Comparison of ENCODE assay signal across 8 cellular contexts in the genomic region with DNA sequence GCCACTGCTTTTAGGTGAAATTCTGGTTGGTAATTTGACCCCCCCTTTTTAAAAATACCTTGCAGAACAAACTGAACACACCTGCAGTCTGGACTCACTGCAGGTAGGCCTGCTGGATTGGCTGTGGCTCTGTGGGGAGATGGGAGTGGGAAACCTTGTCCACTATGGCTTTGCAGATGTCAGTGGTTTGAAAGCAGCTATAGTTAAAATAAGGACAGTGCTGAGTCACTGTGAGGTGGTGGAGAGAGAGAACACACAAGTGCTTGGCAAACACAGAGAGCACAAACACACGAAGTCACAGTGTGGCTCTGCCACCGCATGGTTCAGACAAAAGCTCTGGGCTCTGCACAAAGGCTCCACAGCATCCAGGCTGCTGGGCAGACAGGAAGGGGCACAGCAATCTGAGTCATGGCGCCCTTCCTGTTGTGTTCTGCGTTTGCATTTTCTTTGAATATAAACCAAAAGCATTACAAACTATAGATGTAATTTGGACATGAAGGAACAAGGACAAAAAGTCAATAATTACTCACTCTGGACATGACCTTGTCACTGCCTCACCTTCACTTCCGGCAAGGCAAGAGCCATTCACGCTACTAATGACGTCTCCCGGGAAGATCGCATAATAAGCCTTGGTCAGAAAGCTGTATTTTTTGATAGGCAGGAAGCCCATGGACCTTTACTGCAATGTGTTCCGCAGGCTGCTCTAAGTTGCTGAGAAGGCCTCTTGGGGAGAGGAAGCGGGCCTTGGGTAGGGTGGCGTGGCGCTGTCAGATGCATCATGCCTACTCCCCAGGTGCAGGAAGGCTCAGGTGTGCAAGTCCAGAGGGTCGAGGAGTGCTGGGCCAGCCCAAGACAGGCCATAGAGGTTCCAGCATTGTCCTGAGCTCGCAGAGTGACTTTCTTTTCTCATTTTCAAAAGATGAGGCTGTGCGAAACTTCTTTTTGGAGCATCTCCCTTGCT.
DNase-seq lines count a peak whose midpoint lies in the region; ATAC-seq and TF ChIP-seq lines count a peak whose summit lies in the region.

No MANE protein-coding gene starts in this region.

- peak in 1 of 9 donors; percentile 11 for TF ChIP-seq CTCF in heart right ventricle (IDR thresholded peaks at IDR 0.05)
- TF ChIP-seq CTCF in glutamatergic neuron (IDR thresholded peaks at IDR 0.05; ENCODE audit: partially characterized antibody, unreplicated experiment): no peak

- 79 to 81% methylated on average over 16 of the region's 16 CpGs for WGBS in heart right ventricle, 2 donors

- ATAC-seq in heart right ventricle (peak in 7 of 8 donors; percentile 42 to 81 (median 64)), HG02588 (IDR thresholded peaks at IDR 0.05; ENCODE audit: unreplicated experiment) (no peak)
- ATAC-seq in stimulated activated effector memory CD8-positive, alpha-beta T cell treated with anti-CD3 and anti-CD28 coated beads, Interleukin-12 subunit alpha, Interleukin-12 subunit beta, amount 100 ng/mL, for 72 hours: peak; percentile 92

- H3K9me3 Mint-ChIP-seq in stimulated activated effector memory CD8-positive, alpha-beta T cell treated with anti-CD3 and anti-CD28 coated beads, Interleukin-12 subunit alpha, Interleukin-12 subunit beta, amount 100 ng/mL, for 72 hours: no peaks in the 10 kb centered on the region
- H3K9me3 Mint-ChIP-seq in glutamatergic neuron (ENCODE audit: unreplicated experiment): peaks cover 11% of the 10 kb centered on the region

- H3K27ac ChIP-seq in heart right ventricle: peak overlapping the region in 9 of 10 donors; percentile 14 to 77 (median 71)

- DNase-seq in AG20443 (ENCODE audit: low spot score): peak; percentile 58
- peak; percentile 76 for DNase-seq in MG63
- peak; percentile 31 for DNase-seq in activated T-helper 1 cell treated with Interleukin-2 at 50 U/mL for 16 hours (ENCODE audit: low read depth)
- peak in 1 of 2 donors; percentile 23 for DNase-seq in heart right ventricle
- no peak for DNase-seq in stimulated activated effector memory CD8-positive, alpha-beta T cell treated with anti-CD3 and anti-CD28 coated beads, Interleukin-12 subunit alpha, Interleukin-12 subunit beta, amount 100 ng/mL, for 72 hours (ENCODE audit: low spot score in 2 of 2)
- no peak for DNase-seq in glutamatergic neuron
- DNase-seq in HEK293T (ENCODE audit: extremely low spot score): no peak

- no peaks in the 10 kb centered on the region for H3K36me3 Mint-ChIP-seq in stimulated activated effector memory CD8-positive, alpha-beta T cell treated with anti-CD3 and anti-CD28 coated beads, Interleukin-12 subunit alpha, Interleukin-12 subunit beta, amount 100 ng/mL, for 72 hours
- peaks cover 8% of the 10 kb centered on the region for H3K36me3 Mint-ChIP-seq in glutamatergic neuron (ENCODE audit: unreplicated experiment)

- H3K9me3 ChIP-seq in MG63 (no peaks in the 10 kb centered on the region), heart right ventricle (peaks cover 0 to 3% (median 0%) of the 10 kb centered on the region in 11 donors)

- no peak overlapping the region for H3K4me3 ChIP-seq in MG63
- H3K4me3 ChIP-seq in heart right ventricle: no peak overlapping the region

- H3K36me3 ChIP-seq in MG63 (no peaks in the 10 kb centered on the region), heart right ventricle (no peaks in the 10 kb centered on the region)

- POLR2A ChIA-PET in HEK293T (lab: Yijun Ruan, JAX): no interaction called here

- intact Hi-C loops in heart right ventricle (cut with DNase I): loop anchor here in 3 of 10 donors (1.0 to 5.0 kb wide), 5 partner anchors 39 to 81 kb away; a partner anchor contains a TSS

- H3K27me3 ChIP-seq in MG63 (no peaks in the 10 kb centered on the region), heart right ventricle (no peaks in the 10 kb centered on the region)

- peaks cover 11% of the 10 kb centered on the region for H3K27me3 Mint-ChIP-seq in glutamatergic neuron (ENCODE audit: unreplicated experiment)

- H3K4me1 Mint-ChIP-seq in stimulated activated effector memory CD8-positive, alpha-beta T cell treated with anti-CD3 and anti-CD28 coated beads, Interleukin-12 subunit alpha, Interleukin-12 subunit beta, amount 100 ng/mL, for 72 hours: peaks cover 33% of the 10 kb centered on the region
- peaks cover 18% of the 10 kb centered on the region for H3K4me1 Mint-ChIP-seq in glutamatergic neuron (ENCODE audit: low read depth, unreplicated experiment)

- H3K4me3 Mint-ChIP-seq in stimulated activated effector memory CD8-positive, alpha-beta T cell treated with anti-CD3 and anti-CD28 coated beads, Interleukin-12 subunit alpha, Interleukin-12 subunit beta, amount 100 ng/mL, for 72 hours: peak overlapping the region; percentile 6
- no peak overlapping the region for H3K4me3 Mint-ChIP-seq in glutamatergic neuron (ENCODE audit: unreplicated experiment)

- peak overlapping the region; percentile 85 for H3K27ac Mint-ChIP-seq in stimulated activated effector memory CD8-positive, alpha-beta T cell treated with anti-CD3 and anti-CD28 coated beads, Interleukin-12 subunit alpha, Interleukin-12 subunit beta, amount 100 ng/mL, for 72 hours
- H3K27ac Mint-ChIP-seq in glutamatergic neuron (ENCODE audit: unreplicated experiment): no peak overlapping the region

- H3K4me1 ChIP-seq in heart right ventricle: peaks cover 2 to 72% (median 46%) of the 10 kb centered on the region in 9 donors

- CTCF ChIA-PET in HEK293T (lab: Yijun Ruan, JAX): no interaction called here

TF ChIP-seq in HEK293T, 16 proteins besides CTCF, POLR2A, EP300 and RAD21:
- TF ChIP-seq ZNF384 (IDR thresholded peaks at IDR 0.05) (no peak), FOXM1 (IDR thresholded peaks at IDR 0.05; ENCODE audit: borderline replicate concordance) (no peak), TARDBP (IDR thresholded peaks at IDR 0.05) (no peak), FOXA1 (IDR thresholded peaks at IDR 0.05) (no peak), LEF1 (IDR thresholded peaks at IDR 0.05; ENCODE audit: borderline replicate concordance) (no peak), ELF4 (IDR thresholded peaks at IDR 0.05) (no peak), CTBP1 (IDR thresholded peaks at IDR 0.05; ENCODE audit: borderline replicate concordance) (no peak), L3MBTL2 (conservative IDR thresholded peaks at IDR 0.05) (no peak), ARNT (IDR thresholded peaks at IDR 0.05) (no peak), HDGF (IDR thresholded peaks at IDR 0.05; ENCODE audit: borderline replicate concordance) (no peak), SUZ12 (IDR thresholded peaks at IDR 0.05) (no peak)

Comparison
In these comparisons a context has a peak if more than half of its experiments do, and no peak if none do; other contexts are left out.
1. DNase-seq: peak in AG20443 (single experiment), MG63 (single experiment) and activated T-helper 1 cell treated with Interleukin-2 at 50 U/mL for 16 hours (single experiment); none in stimulated activated effector memory CD8-positive, alpha-beta T cell treated with anti-CD3 and anti-CD28 coated beads, Interleukin-12 subunit alpha, Interleukin-12 subunit beta, amount 100 ng/mL, for 72 hours (0 of 2), glutamatergic neuron (single experiment) and HEK293T (single experiment).